ENCODE assay signal across 1 cellular context in genomic region chr7:138472292-138473079, GRCh38.
A peak's percentile ranks its signal among the peaks of the same experiment; 100 is the strongest.
TF ChIP-seq lines count a peak whose summit lies in the region.

No MANE protein-coding gene starts in this region.

TF ChIP-seq in HepG2, 621 proteins besides CTCF, POLR2A, EP300 and RAD21 (continued from another document and continues in another):
- TF ChIP-seq HMGXB3 (CRISPR knock-in tag; IDR thresholded peaks at IDR 0.05; ENCODE audit: borderline replicate concordance), result no peak
- TF ChIP-seq HCFC1 (IDR thresholded peaks at IDR 0.05; ENCODE audit: low read depth, low read length), result no peak
- no peak for TF ChIP-seq ZNF678 (CRISPR knock-in tag; IDR thresholded peaks at IDR 0.05)
- no peak for TF ChIP-seq CHD4 (IDR thresholded peaks at IDR 0.05; ENCODE audit: borderline replicate concordance, low read length)
- no peak for TF ChIP-seq HDAC2 (CRISPR knock-in tag; IDR thresholded peaks at IDR 0.05)
- TF ChIP-seq, protein P1, sequence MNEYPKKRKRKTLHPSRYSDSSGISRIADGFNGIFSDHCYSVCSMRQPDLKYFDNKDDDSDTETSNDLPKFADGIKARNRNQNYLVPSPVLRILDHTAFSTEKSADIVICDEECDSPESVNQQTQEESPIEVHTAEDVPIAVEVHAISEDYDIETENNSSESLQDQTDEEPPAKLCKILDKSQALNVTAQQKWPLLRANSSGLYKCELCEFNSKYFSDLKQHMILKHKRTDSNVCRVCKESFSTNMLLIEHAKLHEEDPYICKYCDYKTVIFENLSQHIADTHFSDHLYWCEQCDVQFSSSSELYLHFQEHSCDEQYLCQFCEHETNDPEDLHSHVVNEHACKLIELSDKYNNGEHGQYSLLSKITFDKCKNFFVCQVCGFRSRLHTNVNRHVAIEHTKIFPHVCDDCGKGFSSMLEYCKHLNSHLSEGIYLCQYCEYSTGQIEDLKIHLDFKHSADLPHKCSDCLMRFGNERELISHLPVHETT (CRISPR knock-in tag; conservative IDR thresholded peaks at IDR 0.05), result no peak
- TF ChIP-seq AGO2 (optimal IDR thresholded peaks at IDR 0.05; ENCODE audit: low read depth, low read length), result peak; percentile 54
- no peak for TF ChIP-seq ZNF225 (CRISPR knock-in tag; IDR thresholded peaks at IDR 0.05)
- no peak for TF ChIP-seq ZNF790 (CRISPR knock-in tag; IDR thresholded peaks at IDR 0.05; ENCODE audit: borderline replicate concordance)
- TF ChIP-seq SMARCE1 (IDR thresholded peaks at IDR 0.05; ENCODE audit: borderline replicate concordance), result no peak
- TF ChIP-seq RARA (CRISPR knock-in tag; IDR thresholded peaks at IDR 0.05), result peak; percentile 45; the same call in 1 of the 2 replicates
- TF ChIP-seq PCBP1 (IDR thresholded peaks at IDR 0.05; ENCODE audit: borderline replicate concordance, low read depth, low read length), result no peak
- no peak for TF ChIP-seq ZNF33B (CRISPR knock-in tag; IDR thresholded peaks at IDR 0.05)
- TF ChIP-seq DMAP1 (CRISPR knock-in tag; IDR thresholded peaks at IDR 0.05), result no peak
- no peak for TF ChIP-seq RORA (CRISPR knock-in tag; IDR thresholded peaks at IDR 0.05)
- TF ChIP-seq, protein P2, sequence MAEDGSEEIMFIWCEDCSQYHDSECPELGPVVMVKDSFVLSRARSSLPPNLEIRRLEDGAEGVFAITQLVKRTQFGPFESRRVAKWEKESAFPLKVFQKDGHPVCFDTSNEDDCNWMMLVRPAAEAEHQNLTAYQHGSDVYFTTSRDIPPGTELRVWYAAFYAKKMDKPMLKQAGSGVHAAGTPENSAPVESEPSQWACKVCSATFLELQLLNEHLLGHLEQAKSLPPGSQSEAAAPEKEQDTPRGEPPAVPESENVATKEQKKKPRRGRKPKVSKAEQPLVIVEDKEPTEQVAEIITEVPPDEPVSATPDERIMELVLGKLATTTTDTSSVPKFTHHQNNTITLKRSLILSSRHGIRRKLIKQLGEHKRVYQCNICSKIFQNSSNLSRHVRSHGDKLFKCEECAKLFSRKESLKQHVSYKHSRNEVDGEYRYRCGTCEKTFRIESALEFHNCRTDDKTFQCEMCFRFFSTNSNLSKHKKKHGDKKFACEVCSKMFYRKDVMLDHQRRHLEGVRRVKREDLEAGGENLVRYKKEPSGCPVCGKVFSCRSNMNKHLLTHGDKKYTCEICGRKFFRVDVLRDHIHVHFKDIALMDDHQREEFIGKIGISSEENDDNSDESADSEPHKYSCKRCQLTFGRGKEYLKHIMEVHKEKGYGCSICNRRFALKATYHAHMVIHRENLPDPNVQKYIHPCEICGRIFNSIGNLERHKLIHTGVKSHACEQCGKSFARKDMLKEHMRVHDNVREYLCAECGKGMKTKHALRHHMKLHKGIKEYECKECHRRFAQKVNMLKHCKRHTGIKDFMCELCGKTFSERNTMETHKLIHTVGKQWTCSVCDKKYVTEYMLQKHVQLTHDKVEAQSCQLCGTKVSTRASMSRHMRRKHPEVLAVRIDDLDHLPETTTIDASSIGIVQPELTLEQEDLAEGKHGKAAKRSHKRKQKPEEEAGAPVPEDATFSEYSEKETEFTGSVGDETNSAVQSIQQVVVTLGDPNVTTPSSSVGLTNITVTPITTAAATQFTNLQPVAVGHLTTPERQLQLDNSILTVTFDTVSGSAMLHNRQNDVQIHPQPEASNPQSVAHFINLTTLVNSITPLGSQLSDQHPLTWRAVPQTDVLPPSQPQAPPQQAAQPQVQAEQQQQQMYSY (CRISPR knock-in tag; IDR thresholded peaks at IDR 0.05), result no peak
- no peak for TF ChIP-seq HIVEP1 (CRISPR knock-in tag; IDR thresholded peaks at IDR 0.05)
- TF ChIP-seq PHF5A (CRISPR knock-in tag; IDR thresholded peaks at IDR 0.05; ENCODE audit: low read depth, unreplicated experiment), result peak; percentile 36
- TF ChIP-seq ZNF780A (CRISPR knock-in tag; IDR thresholded peaks at IDR 0.05), result no peak
- TF ChIP-seq ZNF557 (CRISPR knock-in tag; IDR thresholded peaks at IDR 0.05), result no peak
- TF ChIP-seq ZNF160 (CRISPR knock-in tag; IDR thresholded peaks at IDR 0.05), result no peak
- TF ChIP-seq TEAD3 (CRISPR knock-in tag; optimal IDR thresholded peaks at IDR 0.05; ENCODE audit: borderline replicate concordance), result peak; percentile 10
- no peak for TF ChIP-seq MZF1 (CRISPR knock-in tag; IDR thresholded peaks at IDR 0.05; ENCODE audit: borderline replicate concordance)
- peak; percentile 30; the same call in 1 of the 2 replicates for TF ChIP-seq FOXJ3 (CRISPR knock-in tag; IDR thresholded peaks at IDR 0.05; ENCODE audit: borderline replicate concordance)
- TF ChIP-seq, protein P3, sequence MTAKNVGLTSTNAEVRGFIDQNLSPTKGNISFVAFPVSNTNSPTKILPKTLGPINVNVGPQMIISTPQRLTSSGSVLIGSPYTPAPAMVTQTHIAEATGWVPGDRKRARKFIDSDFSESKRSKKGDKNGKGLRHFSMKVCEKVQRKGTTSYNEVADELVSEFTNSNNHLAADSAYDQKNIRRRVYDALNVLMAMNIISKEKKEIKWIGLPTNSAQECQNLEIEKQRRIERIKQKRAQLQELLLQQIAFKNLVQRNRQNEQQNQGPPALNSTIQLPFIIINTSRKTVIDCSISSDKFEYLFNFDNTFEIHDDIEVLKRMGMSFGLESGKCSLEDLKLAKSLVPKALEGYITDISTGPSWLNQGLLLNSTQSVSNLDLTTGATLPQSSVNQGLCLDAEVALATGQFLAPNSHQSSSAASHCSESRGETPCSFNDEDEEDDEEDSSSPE (CRISPR knock-in tag; IDR thresholded peaks at IDR 0.05), result no peak
- no peak for TF ChIP-seq ATF7-NPFF (CRISPR knock-in tag; IDR thresholded peaks at IDR 0.05; ENCODE audit: low read depth)
- TF ChIP-seq POGZ (CRISPR knock-in tag; IDR thresholded peaks at IDR 0.05), result no peak
- TF ChIP-seq KIAA2018 (CRISPR knock-in tag; IDR thresholded peaks at IDR 0.05; ENCODE audit: borderline replicate concordance), result no peak
- TF ChIP-seq ZNF138 (CRISPR knock-in tag; IDR thresholded peaks at IDR 0.05; ENCODE audit: low read depth), result no peak
- TF ChIP-seq SAP130 (CRISPR knock-in tag; IDR thresholded peaks at IDR 0.05; ENCODE audit: low read depth), result peak; percentile 52
- TF ChIP-seq MBD4 (IDR thresholded peaks at IDR 0.05; ENCODE audit: borderline replicate concordance, low read length), result no peak
- TF ChIP-seq MEIS2 (CRISPR knock-in tag; IDR thresholded peaks at IDR 0.05), result no peak
- no peak for TF ChIP-seq TRIM24 (CRISPR knock-in tag; IDR thresholded peaks at IDR 0.05)
- TF ChIP-seq TRAFD1 (CRISPR knock-in tag; IDR thresholded peaks at IDR 0.05; ENCODE audit: borderline replicate concordance), result no peak
- TF ChIP-seq ERF (CRISPR knock-in tag; IDR thresholded peaks at IDR 0.05), result no peak
- TF ChIP-seq ZNF260 (CRISPR knock-in tag; IDR thresholded peaks at IDR 0.05; ENCODE audit: borderline replicate concordance, low read depth), result no peak
- no peak for TF ChIP-seq USF2 (IDR thresholded peaks at IDR 0.05; ENCODE audit: low read depth, low read length)
- TF ChIP-seq USF2 (CRISPR knock-in tag; IDR thresholded peaks at IDR 0.05; ENCODE audit: borderline replicate concordance), result no peak
